Comparison of ENCODE assay signal across 18 cellular contexts in genomic region chr2:56239030-56239429, GRCh38. TPM values are rescaled to one million over a fixed set of nuclear protein-coding genes. Genes with fewer than 3 reads are reported as not detected.
DNase-seq lines count a peak whose midpoint lies in the region; ATAC-seq, FAIRE-seq and TF ChIP-seq lines count a peak whose summit lies in the region.
"Had no signal": no experiment of that assay in that cellular context is flagged by ENCODE, and none has a peak within 500 bp of the region (broad histone marks: within the 10 kb centered on the region; RNA-seq: fewer than 3 reads in every experiment).

No MANE protein-coding gene starts in this region.

- H2BK5ac ChIP-seq in IMR-90 (ENCODE audit: low read depth, low read length, poor library complexity, severe bottlenecking): no peak overlapping the region

- in situ Hi-C loops in HepG2 (cut with HindIII; ENCODE audit: extremely low pct_ligation_motif_present, low pct_unique_long_range_greater_than_20kb): no loop called here
- in situ Hi-C loops in IMR-90 (cut with MboI; ENCODE audit: low sequenced_read_pairs): no loop called here

- no peak overlapping the region for H2AK9ac ChIP-seq in IMR-90 (replicated peaks; ENCODE audit: low read depth, low read length, poor library complexity)

- no peak overlapping the region for H3K56ac ChIP-seq in IMR-90 (ENCODE audit: extremely low read depth, insufficient read depth, low read length)

- H4K91ac ChIP-seq in IMR-90 (ENCODE audit: insufficient read depth, low read depth, low read length): no peak overlapping the region

- WGBS in HepG2 (ENCODE audit: low lambda C conversion rate): 2% methylated on average over 2 of the region's 2 CpGs
- WGBS in right lobe of liver (ENCODE audit: insufficient coverage, low coverage, low lambda C conversion rate, missing lambda C conversion rate): 54% methylated on average over 2 of the region's 2 CpGs
- WGBS in IMR-90 (ENCODE audit: extremely low coverage in 2 of 2, insufficient read length in 1 of 2), 2 experiments: no CpG with 5 or more reads among the region's 2 CpGs

- H3K4me2 ChIP-seq in HepG2 (ENCODE audit: low read depth, low read length): no peak overlapping the region
- no peak overlapping the region for H3K4me2 ChIP-seq in IMR-90 (ENCODE audit: low read depth, low read length)
- peak overlapping the region; percentile 53 for H3K4me2 ChIP-seq in PC-3 (ENCODE audit: low read length)
- H3K4me2 ChIP-seq in skeletal muscle satellite cell (ENCODE audit: low read length): peak overlapping the region; percentile 63

- H3K18ac ChIP-seq in IMR-90 (ENCODE audit: low read depth, low read length): no peak overlapping the region

- no peak for TF ChIP-seq RAD21 in HepG2 (CRISPR knock-in tag; IDR thresholded peaks at IDR 0.05)
- TF ChIP-seq RAD21 in IMR-90 (IDR thresholded peaks at IDR 0.05; ENCODE audit: low read length): no peak

- H4K8ac ChIP-seq in IMR-90 (ENCODE audit: low read depth in 2 of 2, low read length in 2 of 2): no peak overlapping the region

- H2BK20ac ChIP-seq in IMR-90 (ENCODE audit: low read depth, low read length): no peak overlapping the region

- no peak for FAIRE-seq in HepG2 (lab: Jason Lieb, UNC)
- FAIRE-seq: A204.1 had no signal

- DNase-seq in HepG2 (ENCODE audit: low spot score) (no peak), right lobe of liver (no peak), IMR-90 (no peak), PC-3 (no peak), breast epithelium (ENCODE audit: low spot score in 2 of 2) (no peak)
- DNase-seq: AML-193; CD4-positive, alpha-beta T cell; DMS79 treated with DMSO at 0.1 percent for 48 hours; GF-D8; KBM-7 had no signal

- H3K4ac ChIP-seq in IMR-90 (ENCODE audit: low read depth, low read length): no peak overlapping the region

- no peak overlapping the region for H2AFZ ChIP-seq in HepG2 (ENCODE audit: low read length)
- H2AFZ ChIP-seq in IMR-90 (replicated peaks; ENCODE audit: low read length, poor library complexity): no peak overlapping the region
- H2AFZ ChIP-seq in PC-3 (ENCODE audit: low read length): no peak overlapping the region
- H2AFZ ChIP-seq: GM23248 had no signal

- no peak overlapping the region for H4K5ac ChIP-seq in IMR-90 (ENCODE audit: low read depth, low read length)

- H3K27me3 ChIP-seq in HepG2 (ENCODE audit: control insufficient read depth in 1 of 2, insufficient read depth in 2 of 2, low read length in 2 of 2) (no peaks in the 10 kb centered on the region), right lobe of liver (no peaks in the 10 kb centered on the region), IMR-90 (ENCODE audit: control insufficient read depth, insufficient read depth, low read length) (no peaks in the 10 kb centered on the region), PC-3 (ENCODE audit: low read length) (no peaks in the 10 kb centered on the region), skeletal muscle satellite cell (ENCODE audit: control insufficient read depth, insufficient read depth, low read length) (no peaks in the 10 kb centered on the region), breast epithelium (no peaks in the 10 kb centered on the region)

- H3K4me3 ChIP-seq in HepG2 (replicated peaks in 1 of 3; ENCODE audit: insufficient read depth in 1 of 3, low read depth in 2 of 3, low read length in 3 of 3): no peak overlapping the region
- no peak overlapping the region for H3K4me3 ChIP-seq in right lobe of liver
- no peak overlapping the region for H3K4me3 ChIP-seq in IMR-90 (ENCODE audit: insufficient read depth, low read depth, low read length)
- no peak overlapping the region for H3K4me3 ChIP-seq in PC-3 (ENCODE audit: low read length)
- H3K4me3 ChIP-seq in skeletal muscle satellite cell (ENCODE audit: low read length): no peak overlapping the region
- no peak overlapping the region for H3K4me3 ChIP-seq in breast epithelium
- H3K4me3 ChIP-seq: GM23248, HAP-1 had no signal

- intact Hi-C loops in HepG2 (cut with micrococcal nuclease; ENCODE audit: unreplicated experiment) (no loop called here), right lobe of liver (cut with DNase I) (no loop called here), IMR-90 (cut with micrococcal nuclease) (no loop called here), PC-3 (cut with micrococcal nuclease) (loop anchor here (1.0 to 5.0 kb wide), 3 partner anchors 9 to 510 kb away; no protein-coding TSS in a partner anchor), breast epithelium (cut with DNase I; ENCODE audit: low total_unique reads) (no loop called here)

- CTCF ChIA-PET in HepG2 (lab: Yijun Ruan, JAX; ENCODE audit: low intra/inter-chr PET ratio, low total read pairs): no interaction called here
- CTCF ChIA-PET in IMR-90 (lab: Yijun Ruan, JAX): no interaction called here
- CTCF ChIA-PET in PC-3 (lab: Charles Lee): no interaction called here

- BruUV-seq in HepG2 (replicated peaks; lab: Mats Ljungman, UMichigan) (no TSS peak), IMR-90 (replicated peaks; lab: Mats Ljungman, UMichigan) (no TSS peak), PC-3 (replicated peaks; lab: Mats Ljungman, UMichigan) (no TSS peak)

- no peak overlapping the region for H3K27ac ChIP-seq in HepG2 (ENCODE audit: extremely low read length, insufficient read depth, low read length)
- no peak overlapping the region for H3K27ac ChIP-seq in right lobe of liver
- H3K27ac ChIP-seq in IMR-90 (ENCODE audit: insufficient read depth, low read length): no peak overlapping the region
- peak overlapping the region; percentile 24 for H3K27ac ChIP-seq in PC-3 (ENCODE audit: low read length)
- H3K27ac ChIP-seq in breast epithelium: no peak overlapping the region
- H3K27ac ChIP-seq: C4-2B, GM23248, HL-60 had no signal

- H3F3A ChIP-seq in PC-3 (ENCODE audit: low read length, unreplicated experiment): no peaks in the 10 kb centered on the region

- no peaks in the 10 kb centered on the region for H3K79me1 ChIP-seq in IMR-90 (ENCODE audit: low read depth in 1 of 2, low read length in 2 of 2)

- H3K14ac ChIP-seq in IMR-90 (replicated peaks; ENCODE audit: low read depth, low read length): no peak overlapping the region

- TF ChIP-seq POLR2A in HepG2 (IDR thresholded peaks at IDR 0.05; ENCODE audit: insufficient read depth in 1 of 2, low read depth in 2 of 2, low read length in 2 of 2): no peak
- no peak for TF ChIP-seq POLR2A in right lobe of liver (IDR thresholded peaks at IDR 0.05)
- no peak for TF ChIP-seq POLR2A in IMR-90 (IDR thresholded peaks at IDR 0.05; ENCODE audit: low read depth, low read length)
- TF ChIP-seq POLR2A in breast epithelium (IDR thresholded peaks at IDR 0.05): no peak

- TF ChIP-seq EP300 in HepG2 (IDR thresholded peaks at IDR 0.05; ENCODE audit: low read depth in 2 of 2, low read length in 2 of 2) (no peak), HepG2 (CRISPR knock-in tag; IDR thresholded peaks at IDR 0.05; ENCODE audit: borderline replicate concordance) (no peak)

- ATAC-seq in HepG2 (no peak), right lobe of liver (no peak), IMR-90 (ENCODE audit: low read depth) (no peak), PC-3 (no peak), GM21367 (IDR thresholded peaks at IDR 0.05; ENCODE audit: unreplicated experiment) (no peak), GM18519 (IDR thresholded peaks at IDR 0.05; ENCODE audit: low FRiP score, unreplicated experiment) (no peak)

- H2AK5ac ChIP-seq in IMR-90 (ENCODE audit: low read depth, low read length): no peak overlapping the region

- H2BK120ac ChIP-seq in IMR-90 (ENCODE audit: low read depth, low read length): no peak overlapping the region

- H3K36me3 ChIP-seq in HepG2 (replicated peaks in 1 of 2; ENCODE audit: control insufficient read depth in 1 of 2, insufficient read depth in 2 of 2, low read length in 2 of 2): no peaks in the 10 kb centered on the region
- H3K36me3 ChIP-seq in right lobe of liver: no peaks in the 10 kb centered on the region
- H3K36me3 ChIP-seq in IMR-90 (ENCODE audit: control insufficient read depth, insufficient read depth, low read length): no peaks in the 10 kb centered on the region
- H3K36me3 ChIP-seq in PC-3 (ENCODE audit: low read depth, low read length): no peaks in the 10 kb centered on the region
- H3K36me3 ChIP-seq in skeletal muscle satellite cell (ENCODE audit: insufficient read depth, low read length): no peaks in the 10 kb centered on the region
- H3K36me3 ChIP-seq in breast epithelium: no peaks in the 10 kb centered on the region
- H3K36me3 ChIP-seq: HAP-1 had no signal

- H3K4me1 ChIP-seq in HepG2 (ENCODE audit: insufficient read depth, low read length): no peaks in the 10 kb centered on the region
- no peaks in the 10 kb centered on the region for H3K4me1 ChIP-seq in right lobe of liver
- H3K4me1 ChIP-seq in IMR-90 (ENCODE audit: control insufficient read depth, insufficient read depth, low read length): no peaks in the 10 kb centered on the region
- H3K4me1 ChIP-seq in PC-3 (ENCODE audit: insufficient read depth, low read length): peaks cover 13% of the 10 kb centered on the region
- H3K4me1 ChIP-seq in skeletal muscle satellite cell (ENCODE audit: control insufficient read depth, insufficient read depth, low read length): peaks cover 25% of the 10 kb centered on the region
- no peaks in the 10 kb centered on the region for H3K4me1 ChIP-seq in breast epithelium
- H3K4me1 ChIP-seq: HAP-1 had no signal

- TF ChIP-seq CTCF in HepG2 (CRISPR knock-in tag; IDR thresholded peaks at IDR 0.05) (no peak), right lobe of liver (IDR thresholded peaks at IDR 0.05) (no peak), IMR-90 (conservative IDR thresholded peaks at IDR 0.05; ENCODE audit: low read depth, low read length) (no peak), PC-3 (conservative IDR thresholded peaks at IDR 0.05; ENCODE audit: low read depth, low read length) (no peak), breast epithelium (IDR thresholded peaks at IDR 0.05) (no peak)

- H3K9me1 ChIP-seq in IMR-90 (ENCODE audit: insufficient read depth, low read length): no peaks in the 10 kb centered on the region

- POLR2A ChIA-PET in HepG2 (lab: Yijun Ruan, JAX): no interaction called here
- POLR2A ChIA-PET in IMR-90 (lab: Charles Lee; ENCODE audit: unreplicated experiment): no interaction called here
- POLR2A ChIA-PET in PC-3 (lab: Charles Lee; ENCODE audit: unreplicated experiment): no interaction called here

- H2BK15ac ChIP-seq in IMR-90 (ENCODE audit: low read depth, low read length): no peak overlapping the region

- H4K20me1 ChIP-seq in HepG2 (ENCODE audit: insufficient read depth, low read length) (no peaks in the 10 kb centered on the region), IMR-90 (ENCODE audit: insufficient read depth, low read length) (no peaks in the 10 kb centered on the region), PC-3 (ENCODE audit: low read length) (no peaks in the 10 kb centered on the region)

- H3K9ac ChIP-seq in HepG2 (ENCODE audit: insufficient read depth, low read depth, low read length): no peak overlapping the region
- no peak overlapping the region for H3K9ac ChIP-seq in IMR-90 (ENCODE audit: low read depth, low read length)
- H3K9ac ChIP-seq in PC-3 (ENCODE audit: low read length): no peak overlapping the region
- peak overlapping the region; percentile 23 for H3K9ac ChIP-seq in skeletal muscle satellite cell (ENCODE audit: low read depth, low read length)
- H3K9ac ChIP-seq: GM23248 had no signal

- no peak overlapping the region for H3K23ac ChIP-seq in IMR-90 (ENCODE audit: low read depth, low read length)

- dilution Hi-C loops in IMR-90 (cut with HindIII; ENCODE audit: low sequenced_read_pairs, unreplicated experiment): no loop called here

- no peaks in the 10 kb centered on the region for H3K9me2 ChIP-seq in PC-3 (replicated peaks; ENCODE audit: low read length)

- H3K9me3 ChIP-seq in HepG2 (ENCODE audit: low read length) (peaks cover 14% of the 10 kb centered on the region), right lobe of liver (no peaks in the 10 kb centered on the region), IMR-90 (ENCODE audit: control insufficient read depth, insufficient read depth, low read length) (no peaks in the 10 kb centered on the region), PC-3 (ENCODE audit: low read length) (no peaks in the 10 kb centered on the region), skeletal muscle satellite cell (replicated peaks; ENCODE audit: low read length) (no peaks in the 10 kb centered on the region), breast epithelium (peaks cover 4 to 10% of the 10 kb centered on the region in 2 donors)
- H3K9me3 ChIP-seq: HAP-1 had no signal

- no peaks in the 10 kb centered on the region for H3K79me2 ChIP-seq in HepG2 (ENCODE audit: insufficient read depth, low read length)
- H3K79me2 ChIP-seq in PC-3 (ENCODE audit: low read length): no peaks in the 10 kb centered on the region

RNA-seq across cellular contexts. Expression of gene CCDC85A, which starts 55.2 kb away (rescaled TPM):
- total RNA-seq in HepG2 (2016; rRNA removed; fragmentation: Illumina TruSeq; extraction: Trizol) (not detected in 2 replicates), right lobe of liver (under 1 TPM in 5 of 6 experiments, not detected in 1; 0.07 to 0.31 (median 0.14) TPM), IMR-90 (2012; rRNA removed) (2.2 and 2.8 TPM in 2 replicates), PC-3 (2014; rRNA removed) (1.1 and 2.0 TPM in 2 replicates), breast epithelium (10 to 100 TPM in 1 of 3 donors, 1 to 10 TPM in 2; 3.1 to 11.5 (median 7.5) TPM)
- total RNA-seq in HepG2 (2016; cell fraction: cytosol; rRNA removed; fragmentation: Illumina TruSeq; extraction: Trizol; ENCODE audit: low read depth): not detected in 2 replicates
- not detected in 2 replicates for total RNA-seq in HepG2 (2016; cell fraction: insoluble cytoplasmic fraction; rRNA removed; fragmentation: Illumina TruSeq; extraction: Trizol)
- total RNA-seq in HepG2 (2016; cell fraction: membrane; rRNA removed; fragmentation: Illumina TruSeq; extraction: Trizol): not detected in 2 replicates
- total RNA-seq in HepG2 (2016; cell fraction: nucleus; rRNA removed; fragmentation: Illumina TruSeq; extraction: Trizol): not detected in 2 replicates
- polyA plus RNA-seq in HepG2 (2011; rRNA removed) (not detected in 2 replicates), IMR-90 (2012; rRNA removed) (1.1 and 1.5 TPM in 2 replicates)
- not detected in 2 replicates for polyA plus RNA-seq in HepG2 (2011; cell fraction: cytosol; rRNA removed)
- polyA plus RNA-seq in HepG2 (2011; cell fraction: nucleus; rRNA removed): not detected in 2 replicates
- polyA plus RNA-seq in HepG2 (2012): not detected in 2 replicates
- not detected in 2 replicates for polyA plus RNA-seq in HepG2 (2016; cell fraction: cytosol; fragmentation: Illumina TruSeq; extraction: Trizol; ENCODE audit: low read depth)
- polyA plus RNA-seq in HepG2 (2016; cell fraction: insoluble cytoplasmic fraction; fragmentation: Illumina TruSeq; extraction: Trizol; ENCODE audit: low read depth): not detected in 2 replicates
- not detected in 2 replicates for polyA plus RNA-seq in HepG2 (2016; cell fraction: membrane; fragmentation: Illumina TruSeq; extraction: Trizol; ENCODE audit: low read depth)
- polyA plus RNA-seq in HepG2 (2016; cell fraction: nucleus; fragmentation: Illumina TruSeq; extraction: Trizol; ENCODE audit: insufficient read depth, low read depth): not detected in 2 replicates
- 0.12 TPM in 1 of 2 replicates, not detected in the other for polyA minus RNA-seq in HepG2 (2011; rRNA and poly(A)+ RNA removed; ENCODE audit: low replicate concordance)
- not detected in 2 replicates for polyA minus RNA-seq in HepG2 (2011; cell fraction: cytosol; rRNA and poly(A)+ RNA removed)
- polyA minus RNA-seq in HepG2 (2011; cell fraction: nucleus; rRNA and poly(A)+ RNA removed): not detected in 2 replicates
- 0.55 and 0.76 TPM in 2 replicates for polyA plus RNA-seq in IMR-90 (2012; cell fraction: cytosol; rRNA removed)
- polyA plus RNA-seq in IMR-90 (2012; cell fraction: nucleus; rRNA removed; ENCODE audit: low replicate concordance): 0.38 and 1.0 TPM in 2 replicates
- 0.76 and 2.0 TPM in 2 replicates for total RNA-seq in skeletal muscle satellite cell (2012; rRNA removed)
- total RNA-seq: CD4-positive, alpha-beta T cell had no signal

Comparison
In these comparisons a context has a peak if more than half of its experiments do, and no peak if none do; other contexts are left out.
1. H3K4me2 ChIP-seq: peak in PC-3 (single experiment) and skeletal muscle satellite cell (single experiment); none in HepG2 (single experiment) and IMR-90 (single experiment).